1 cellular context compared by ENCODE assay signal in the genomic region with DNA sequence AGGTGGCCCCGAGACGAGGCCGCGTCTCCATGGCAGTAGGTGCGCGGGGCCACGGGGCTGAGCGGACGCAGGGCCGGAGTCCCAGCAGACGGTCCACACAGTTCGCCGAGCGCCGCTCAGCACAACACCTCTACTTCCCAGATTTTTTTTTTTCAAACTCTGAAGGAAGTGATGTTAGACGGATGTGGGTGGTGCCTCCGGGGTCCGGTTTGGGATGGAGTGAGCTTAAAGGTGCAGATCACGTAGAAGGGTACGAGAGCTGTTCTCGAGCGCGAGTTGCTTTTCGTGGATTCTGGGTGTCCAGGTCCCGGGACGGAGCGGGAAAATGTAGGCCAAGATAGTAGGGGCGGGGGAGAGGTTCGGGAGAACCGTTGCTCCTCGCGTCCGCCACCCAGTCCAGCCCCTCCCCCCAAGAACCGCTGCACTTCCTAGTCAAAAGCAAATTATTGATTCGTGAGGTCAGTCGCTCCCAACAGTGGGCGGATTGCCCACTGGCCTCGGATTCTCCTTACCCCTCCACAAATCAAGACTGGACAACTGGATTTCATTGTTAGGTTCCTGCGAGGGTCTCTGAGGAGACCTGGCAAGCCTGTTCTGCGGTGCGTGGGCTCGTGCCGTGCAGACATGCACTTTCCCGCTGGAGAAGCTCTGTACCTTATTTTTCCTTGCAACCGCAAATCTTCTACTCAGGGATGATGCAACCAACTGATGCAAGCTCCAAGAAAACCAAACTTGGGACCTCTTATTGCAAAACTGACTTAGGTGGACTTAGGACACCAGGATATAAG.
TF ChIP-seq lines count a peak whose summit lies in the region.

A gene (minus strand): TSS at position 126 of the 788 bp plus-strand sequence. CDS start 95 bp downstream, at position 31.

TF ChIP-seq in K562, 482 proteins besides CTCF, POLR2A, EP300 and RAD21 (continued from another document and continues in another):
- TF ChIP-seq, protein P1, sequence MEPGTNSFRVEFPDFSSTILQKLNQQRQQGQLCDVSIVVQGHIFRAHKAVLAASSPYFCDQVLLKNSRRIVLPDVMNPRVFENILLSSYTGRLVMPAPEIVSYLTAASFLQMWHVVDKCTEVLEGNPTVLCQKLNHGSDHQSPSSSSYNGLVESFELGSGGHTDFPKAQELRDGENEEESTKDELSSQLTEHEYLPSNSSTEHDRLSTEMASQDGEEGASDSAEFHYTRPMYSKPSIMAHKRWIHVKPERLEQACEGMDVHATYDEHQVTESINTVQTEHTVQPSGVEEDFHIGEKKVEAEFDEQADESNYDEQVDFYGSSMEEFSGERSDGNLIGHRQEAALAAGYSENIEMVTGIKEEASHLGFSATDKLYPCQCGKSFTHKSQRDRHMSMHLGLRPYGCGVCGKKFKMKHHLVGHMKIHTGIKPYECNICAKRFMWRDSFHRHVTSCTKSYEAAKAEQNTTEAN (CRISPR knock-in tag; IDR thresholded peaks at IDR 0.05) = 0 out of 2 replicates have a peak, but pooled peaks have one; percentile 75
- peak; percentile 57 for TF ChIP-seq TAF9B (IDR thresholded peaks at IDR 0.05; ENCODE audit: partially characterized antibody)
- TF ChIP-seq, protein P2, sequence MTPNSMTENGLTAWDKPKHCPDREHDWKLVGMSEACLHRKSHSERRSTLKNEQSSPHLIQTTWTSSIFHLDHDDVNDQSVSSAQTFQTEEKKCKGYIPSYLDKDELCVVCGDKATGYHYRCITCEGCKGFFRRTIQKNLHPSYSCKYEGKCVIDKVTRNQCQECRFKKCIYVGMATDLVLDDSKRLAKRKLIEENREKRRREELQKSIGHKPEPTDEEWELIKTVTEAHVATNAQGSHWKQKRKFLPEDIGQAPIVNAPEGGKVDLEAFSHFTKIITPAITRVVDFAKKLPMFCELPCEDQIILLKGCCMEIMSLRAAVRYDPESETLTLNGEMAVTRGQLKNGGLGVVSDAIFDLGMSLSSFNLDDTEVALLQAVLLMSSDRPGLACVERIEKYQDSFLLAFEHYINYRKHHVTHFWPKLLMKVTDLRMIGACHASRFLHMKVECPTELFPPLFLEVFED (CRISPR knock-in tag; conservative IDR thresholded peaks at IDR 0.05) = 0 out of 2 replicates have a peak, but pooled peaks have one; percentile 25
- TF ChIP-seq SP1 (CRISPR knock-in tag; IDR thresholded peaks at IDR 0.05) = peak; percentile 79
- no peak for TF ChIP-seq SAFB2 (IDR thresholded peaks at IDR 0.05; ENCODE audit: borderline replicate concordance, low read depth, low read length, severe bottlenecking)
- TF ChIP-seq, protein P3, sequence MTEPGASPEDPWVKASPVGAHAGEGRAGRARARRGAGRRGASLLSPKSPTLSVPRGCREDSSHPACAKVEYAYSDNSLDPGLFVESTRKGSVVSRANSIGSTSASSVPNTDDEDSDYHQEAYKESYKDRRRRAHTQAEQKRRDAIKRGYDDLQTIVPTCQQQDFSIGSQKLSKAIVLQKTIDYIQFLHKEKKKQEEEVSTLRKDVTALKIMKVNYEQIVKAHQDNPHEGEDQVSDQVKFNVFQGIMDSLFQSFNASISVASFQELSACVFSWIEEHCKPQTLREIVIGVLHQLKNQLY (CRISPR knock-in tag; conservative IDR thresholded peaks at IDR 0.05) = peak; percentile 17 to 38; a peak in 1 of 4 replicates
- peak; percentile 20; the same call in 1 of the 2 replicates for TF ChIP-seq NFIX (CRISPR knock-in tag; IDR thresholded peaks at IDR 0.05; ENCODE audit: low read depth)
- no peak; the same call in 1 of the 2 replicates for TF ChIP-seq ZNF324 (CRISPR knock-in tag; IDR thresholded peaks at IDR 0.05)
- peak; percentile 90; the same call in 1 of the 2 replicates for TF ChIP-seq CAMTA2 (CRISPR knock-in tag; conservative IDR thresholded peaks at IDR 0.05)
- no peak for TF ChIP-seq ZNF140 (CRISPR knock-in tag; IDR thresholded peaks at IDR 0.05)
- TF ChIP-seq HNRNPH1 (optimal IDR thresholded peaks at IDR 0.05; ENCODE audit: low read depth, low read length) = no peak
- TF ChIP-seq, protein P4, sequence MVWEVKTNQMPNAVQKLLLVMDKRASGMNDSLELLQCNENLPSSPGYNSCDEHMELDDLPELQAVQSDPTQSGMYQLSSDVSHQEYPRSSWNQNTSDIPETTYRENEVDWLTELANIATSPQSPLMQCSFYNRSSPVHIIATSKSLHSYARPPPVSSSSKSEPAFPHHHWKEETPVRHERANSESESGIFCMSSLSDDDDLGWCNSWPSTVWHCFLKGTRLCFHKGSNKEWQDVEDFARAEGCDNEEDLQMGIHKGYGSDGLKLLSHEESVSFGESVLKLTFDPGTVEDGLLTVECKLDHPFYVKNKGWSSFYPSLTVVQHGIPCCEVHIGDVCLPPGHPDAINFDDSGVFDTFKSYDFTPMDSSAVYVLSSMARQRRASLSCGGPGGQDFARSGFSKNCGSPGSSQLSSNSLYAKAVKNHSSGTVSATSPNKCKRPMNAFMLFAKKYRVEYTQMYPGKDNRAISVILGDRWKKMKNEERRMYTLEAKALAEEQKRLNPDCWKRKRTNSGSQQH (CRISPR knock-in tag; IDR thresholded peaks at IDR 0.05) = peak; percentile 30; the same call in 1 of the 2 replicates
- no peak; the same call in 1 of the 2 replicates for TF ChIP-seq STAT5A (IDR thresholded peaks at IDR 0.05; ENCODE audit: borderline replicate concordance, low read length)
- TF ChIP-seq, protein P5, sequence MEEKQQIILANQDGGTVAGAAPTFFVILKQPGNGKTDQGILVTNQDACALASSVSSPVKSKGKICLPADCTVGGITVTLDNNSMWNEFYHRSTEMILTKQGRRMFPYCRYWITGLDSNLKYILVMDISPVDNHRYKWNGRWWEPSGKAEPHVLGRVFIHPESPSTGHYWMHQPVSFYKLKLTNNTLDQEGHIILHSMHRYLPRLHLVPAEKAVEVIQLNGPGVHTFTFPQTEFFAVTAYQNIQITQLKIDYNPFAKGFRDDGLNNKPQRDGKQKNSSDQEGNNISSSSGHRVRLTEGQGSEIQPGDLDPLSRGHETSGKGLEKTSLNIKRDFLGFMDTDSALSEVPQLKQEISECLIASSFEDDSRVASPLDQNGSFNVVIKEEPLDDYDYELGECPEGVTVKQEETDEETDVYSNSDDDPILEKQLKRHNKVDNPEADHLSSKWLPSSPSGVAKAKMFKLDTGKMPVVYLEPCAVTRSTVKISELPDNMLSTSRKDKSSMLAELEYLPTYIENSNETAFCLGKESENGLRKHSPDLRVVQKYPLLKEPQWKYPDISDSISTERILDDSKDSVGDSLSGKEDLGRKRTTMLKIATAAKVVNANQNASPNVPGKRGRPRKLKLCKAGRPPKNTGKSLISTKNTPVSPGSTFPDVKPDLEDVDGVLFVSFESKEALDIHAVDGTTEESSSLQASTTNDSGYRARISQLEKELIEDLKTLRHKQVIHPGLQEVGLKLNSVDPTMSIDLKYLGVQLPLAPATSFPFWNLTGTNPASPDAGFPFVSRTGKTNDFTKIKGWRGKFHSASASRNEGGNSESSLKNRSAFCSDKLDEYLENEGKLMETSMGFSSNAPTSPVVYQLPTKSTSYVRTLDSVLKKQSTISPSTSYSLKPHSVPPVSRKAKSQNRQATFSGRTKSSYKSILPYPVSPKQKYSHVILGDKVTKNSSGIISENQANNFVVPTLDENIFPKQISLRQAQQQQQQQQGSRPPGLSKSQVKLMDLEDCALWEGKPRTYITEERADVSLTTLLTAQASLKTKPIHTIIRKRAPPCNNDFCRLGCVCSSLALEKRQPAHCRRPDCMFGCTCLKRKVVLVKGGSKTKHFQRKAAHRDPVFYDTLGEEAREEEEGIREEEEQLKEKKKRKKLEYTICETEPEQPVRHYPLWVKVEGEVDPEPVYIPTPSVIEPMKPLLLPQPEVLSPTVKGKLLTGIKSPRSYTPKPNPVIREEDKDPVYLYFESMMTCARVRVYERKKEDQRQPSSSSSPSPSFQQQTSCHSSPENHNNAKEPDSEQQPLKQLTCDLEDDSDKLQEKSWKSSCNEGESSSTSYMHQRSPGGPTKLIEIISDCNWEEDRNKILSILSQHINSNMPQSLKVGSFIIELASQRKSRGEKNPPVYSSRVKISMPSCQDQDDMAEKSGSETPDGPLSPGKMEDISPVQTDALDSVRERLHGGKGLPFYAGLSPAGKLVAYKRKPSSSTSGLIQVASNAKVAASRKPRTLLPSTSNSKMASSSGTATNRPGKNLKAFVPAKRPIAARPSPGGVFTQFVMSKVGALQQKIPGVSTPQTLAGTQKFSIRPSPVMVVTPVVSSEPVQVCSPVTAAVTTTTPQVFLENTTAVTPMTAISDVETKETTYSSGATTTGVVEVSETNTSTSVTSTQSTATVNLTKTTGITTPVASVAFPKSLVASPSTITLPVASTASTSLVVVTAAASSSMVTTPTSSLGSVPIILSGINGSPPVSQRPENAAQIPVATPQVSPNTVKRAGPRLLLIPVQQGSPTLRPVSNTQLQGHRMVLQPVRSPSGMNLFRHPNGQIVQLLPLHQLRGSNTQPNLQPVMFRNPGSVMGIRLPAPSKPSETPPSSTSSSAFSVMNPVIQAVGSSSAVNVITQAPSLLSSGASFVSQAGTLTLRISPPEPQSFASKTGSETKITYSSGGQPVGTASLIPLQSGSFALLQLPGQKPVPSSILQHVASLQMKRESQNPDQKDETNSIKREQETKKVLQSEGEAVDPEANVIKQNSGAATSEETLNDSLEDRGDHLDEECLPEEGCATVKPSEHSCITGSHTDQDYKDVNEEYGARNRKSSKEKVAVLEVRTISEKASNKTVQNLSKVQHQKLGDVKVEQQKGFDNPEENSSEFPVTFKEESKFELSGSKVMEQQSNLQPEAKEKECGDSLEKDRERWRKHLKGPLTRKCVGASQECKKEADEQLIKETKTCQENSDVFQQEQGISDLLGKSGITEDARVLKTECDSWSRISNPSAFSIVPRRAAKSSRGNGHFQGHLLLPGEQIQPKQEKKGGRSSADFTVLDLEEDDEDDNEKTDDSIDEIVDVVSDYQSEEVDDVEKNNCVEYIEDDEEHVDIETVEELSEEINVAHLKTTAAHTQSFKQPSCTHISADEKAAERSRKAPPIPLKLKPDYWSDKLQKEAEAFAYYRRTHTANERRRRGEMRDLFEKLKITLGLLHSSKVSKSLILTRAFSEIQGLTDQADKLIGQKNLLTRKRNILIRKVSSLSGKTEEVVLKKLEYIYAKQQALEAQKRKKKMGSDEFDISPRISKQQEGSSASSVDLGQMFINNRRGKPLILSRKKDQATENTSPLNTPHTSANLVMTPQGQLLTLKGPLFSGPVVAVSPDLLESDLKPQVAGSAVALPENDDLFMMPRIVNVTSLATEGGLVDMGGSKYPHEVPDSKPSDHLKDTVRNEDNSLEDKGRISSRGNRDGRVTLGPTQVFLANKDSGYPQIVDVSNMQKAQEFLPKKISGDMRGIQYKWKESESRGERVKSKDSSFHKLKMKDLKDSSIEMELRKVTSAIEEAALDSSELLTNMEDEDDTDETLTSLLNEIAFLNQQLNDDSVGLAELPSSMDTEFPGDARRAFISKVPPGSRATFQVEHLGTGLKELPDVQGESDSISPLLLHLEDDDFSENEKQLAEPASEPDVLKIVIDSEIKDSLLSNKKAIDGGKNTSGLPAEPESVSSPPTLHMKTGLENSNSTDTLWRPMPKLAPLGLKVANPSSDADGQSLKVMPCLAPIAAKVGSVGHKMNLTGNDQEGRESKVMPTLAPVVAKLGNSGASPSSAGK (IDR thresholded peaks at IDR 0.05) = peak; percentile 60
- no peak for TF ChIP-seq ZNF354B (CRISPR knock-in tag; IDR thresholded peaks at IDR 0.05)
- peak; percentile 58; the same call in 1 of the 2 replicates for TF ChIP-seq CREB1 (IDR thresholded peaks at IDR 0.05)
- TF ChIP-seq CREB1 (CRISPR knock-in tag; IDR thresholded peaks at IDR 0.05) = no peak
- no peak for TF ChIP-seq NFYB (IDR thresholded peaks at IDR 0.05; ENCODE audit: extremely low read depth, insufficient read length)
- peak; percentile 52; the same call in 1 of the 2 replicates for TF ChIP-seq SPI1 (IDR thresholded peaks at IDR 0.05; ENCODE audit: borderline replicate concordance, low read depth, low read length)
- TF ChIP-seq, protein P6, sequence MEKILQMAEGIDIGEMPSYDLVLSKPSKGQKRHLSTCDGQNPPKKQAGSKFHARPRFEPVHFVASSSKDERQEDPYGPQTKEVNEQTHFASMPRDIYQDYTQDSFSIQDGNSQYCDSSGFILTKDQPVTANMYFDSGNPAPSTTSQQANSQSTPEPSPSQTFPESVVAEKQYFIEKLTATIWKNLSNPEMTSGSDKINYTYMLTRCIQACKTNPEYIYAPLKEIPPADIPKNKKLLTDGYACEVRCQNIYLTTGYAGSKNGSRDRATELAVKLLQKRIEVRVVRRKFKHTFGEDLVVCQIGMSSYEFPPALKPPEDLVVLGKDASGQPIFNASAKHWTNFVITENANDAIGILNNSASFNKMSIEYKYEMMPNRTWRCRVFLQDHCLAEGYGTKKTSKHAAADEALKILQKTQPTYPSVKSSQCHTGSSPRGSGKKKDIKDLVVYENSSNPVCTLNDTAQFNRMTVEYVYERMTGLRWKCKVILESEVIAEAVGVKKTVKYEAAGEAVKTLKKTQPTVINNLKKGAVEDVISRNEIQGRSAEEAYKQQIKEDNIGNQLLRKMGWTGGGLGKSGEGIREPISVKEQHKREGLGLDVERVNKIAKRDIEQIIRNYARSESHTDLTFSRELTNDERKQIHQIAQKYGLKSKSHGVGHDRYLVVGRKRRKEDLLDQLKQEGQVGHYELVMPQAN (IDR thresholded peaks at IDR 0.05; ENCODE audit: borderline replicate concordance) = no peak
- TF ChIP-seq, protein P7, sequence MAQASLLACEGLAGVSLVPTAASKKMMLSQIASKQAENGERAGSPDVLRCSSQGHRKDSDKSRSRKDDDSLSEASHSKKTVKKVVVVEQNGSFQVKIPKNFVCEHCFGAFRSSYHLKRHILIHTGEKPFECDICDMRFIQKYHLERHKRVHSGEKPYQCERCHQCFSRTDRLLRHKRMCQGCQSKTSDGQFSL (CRISPR knock-in tag; IDR thresholded peaks at IDR 0.05) = peak; percentile 78; the same call in 1 of the 2 replicates
- TF ChIP-seq, protein P7 (tag; IDR thresholded peaks at IDR 0.05) = peak in 1 of 2 experiments; percentile 40; a peak in 1 of 4 replicates
- 0 out of 2 replicates have a peak, but pooled peaks have one; percentile 42 for TF ChIP-seq KLF6 (CRISPR knock-in tag; IDR thresholded peaks at IDR 0.05; ENCODE audit: borderline replicate concordance)
- TF ChIP-seq NR2C2 (CRISPR knock-in tag; IDR thresholded peaks at IDR 0.05) = 0 out of 2 replicates have a peak, but pooled peaks have one; percentile 49
- no peak for TF ChIP-seq NR2C2 (tag; IDR thresholded peaks at IDR 0.05)
- TF ChIP-seq TAF1 (IDR thresholded peaks at IDR 0.05; ENCODE audit: control insufficient read depth, extremely low read depth, insufficient read depth, low read length, severe bottlenecking) = peak; percentile 86
- peak; percentile 2; the same call in 1 of the 2 replicates for TF ChIP-seq HIVEP1 (CRISPR knock-in tag; IDR thresholded peaks at IDR 0.05)
- no peak for TF ChIP-seq XRCC4 (IDR thresholded peaks at IDR 0.05; ENCODE audit: extremely low read depth, insufficient read depth, insufficient read length)
- peak; percentile 86 for TF ChIP-seq BRD9 (IDR thresholded peaks at IDR 0.05; ENCODE audit: low read depth, partially characterized antibody)
- 0 out of 2 replicates have a peak, but pooled peaks have one; percentile 54 for TF ChIP-seq ZNF24 (IDR thresholded peaks at IDR 0.05)
- peak; percentile 36 to 77; a peak in 2 of 4 replicates for TF ChIP-seq TRIM24 (IDR thresholded peaks at IDR 0.05)
- TF ChIP-seq, protein P8, sequence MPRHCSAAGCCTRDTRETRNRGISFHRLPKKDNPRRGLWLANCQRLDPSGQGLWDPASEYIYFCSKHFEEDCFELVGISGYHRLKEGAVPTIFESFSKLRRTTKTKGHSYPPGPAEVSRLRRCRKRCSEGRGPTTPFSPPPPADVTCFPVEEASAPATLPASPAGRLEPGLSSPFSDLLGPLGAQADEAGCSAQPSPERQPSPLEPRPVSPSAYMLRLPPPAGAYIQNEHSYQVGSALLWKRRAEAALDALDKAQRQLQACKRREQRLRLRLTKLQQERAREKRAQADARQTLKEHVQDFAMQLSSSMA (CRISPR knock-in tag; IDR thresholded peaks at IDR 0.05) = peak; percentile 85
- peak; percentile 54 for TF ChIP-seq TBP (optimal IDR thresholded peaks at IDR 0.05; ENCODE audit: low read depth, low read length)
- TF ChIP-seq DMBX1 (CRISPR knock-in tag; IDR thresholded peaks at IDR 0.05; ENCODE audit: borderline replicate concordance) = no peak
